1 cellular context compared by ENCODE assay signal in the genomic region with DNA sequence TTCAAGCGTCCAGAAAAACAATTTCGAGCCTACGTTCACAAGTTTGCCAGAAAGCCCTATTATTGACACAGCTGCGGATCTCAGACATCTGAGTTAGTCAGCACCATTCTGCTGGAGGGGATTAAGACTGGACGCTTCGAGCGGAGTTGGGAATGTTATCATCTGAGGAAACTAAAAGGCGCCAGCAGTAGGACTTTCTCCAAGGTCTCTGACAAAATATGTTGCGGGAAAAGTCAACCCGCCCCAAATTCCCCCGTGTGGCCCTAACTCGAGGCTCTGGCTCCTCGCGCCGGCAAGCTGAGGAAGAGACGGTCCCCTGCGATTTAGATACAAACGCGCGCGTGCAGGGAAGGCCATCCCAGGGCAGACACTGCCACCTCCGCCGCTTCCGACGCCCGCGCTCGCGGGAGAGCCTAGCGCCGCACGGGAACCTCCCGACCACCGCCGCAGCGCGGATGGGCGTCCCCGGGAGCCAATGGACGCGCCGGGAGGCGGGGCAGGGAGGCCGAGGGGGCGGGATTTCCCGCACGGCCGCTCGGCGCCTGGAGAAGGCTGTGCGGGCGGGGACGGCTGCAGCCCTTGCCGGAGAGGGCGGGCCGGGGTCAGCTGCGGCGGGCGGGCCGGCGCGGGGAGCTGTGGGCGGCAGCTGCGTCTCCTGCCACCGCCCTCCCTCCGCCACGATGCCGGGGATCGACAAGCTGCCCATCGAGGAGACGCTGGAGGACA.
TF ChIP-seq lines count a peak whose summit lies in the region.

A gene with protein sequence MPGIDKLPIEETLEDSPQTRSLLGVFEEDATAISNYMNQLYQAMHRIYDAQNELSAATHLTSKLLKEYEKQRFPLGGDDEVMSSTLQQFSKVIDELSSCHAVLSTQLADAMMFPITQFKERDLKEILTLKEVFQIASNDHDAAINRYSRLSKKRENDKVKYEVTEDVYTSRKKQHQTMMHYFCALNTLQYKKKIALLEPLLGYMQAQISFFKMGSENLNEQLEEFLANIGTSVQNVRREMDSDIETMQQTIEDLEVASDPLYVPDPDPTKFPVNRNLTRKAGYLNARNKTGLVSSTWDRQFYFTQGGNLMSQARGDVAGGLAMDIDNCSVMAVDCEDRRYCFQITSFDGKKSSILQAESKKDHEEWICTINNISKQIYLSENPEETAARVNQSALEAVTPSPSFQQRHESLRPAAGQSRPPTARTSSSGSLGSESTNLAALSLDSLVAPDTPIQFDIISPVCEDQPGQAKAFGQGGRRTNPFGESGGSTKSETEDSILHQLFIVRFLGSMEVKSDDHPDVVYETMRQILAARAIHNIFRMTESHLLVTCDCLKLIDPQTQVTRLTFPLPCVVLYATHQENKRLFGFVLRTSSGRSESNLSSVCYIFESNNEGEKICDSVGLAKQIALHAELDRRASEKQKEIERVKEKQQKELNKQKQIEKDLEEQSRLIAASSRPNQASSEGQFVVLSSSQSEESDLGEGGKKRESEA (plus strand): TSS at position 526 of the 726 bp plus-strand sequence. CDS start 155 bp downstream, at position 681.

TF ChIP-seq in HepG2, 621 proteins besides CTCF, POLR2A, EP300 and RAD21 (continued from another document and continues in another):
- TF ChIP-seq HNRNPLL (IDR thresholded peaks at IDR 0.05; ENCODE audit: low read depth, low read length, poor library complexity, severe bottlenecking): peak; percentile 90
- TF ChIP-seq ZSCAN12 (CRISPR knock-in tag; IDR thresholded peaks at IDR 0.05): no peak
- TF ChIP-seq EED (CRISPR knock-in tag; IDR thresholded peaks at IDR 0.05): peak; percentile 88; the same call in 1 of the 2 replicates
- TF ChIP-seq MIER2 (CRISPR knock-in tag; IDR thresholded peaks at IDR 0.05): 0 out of 2 replicates have a peak, but pooled peaks have one; percentile 14
- TF ChIP-seq ZNF329 (CRISPR knock-in tag; IDR thresholded peaks at IDR 0.05; ENCODE audit: low read depth): no peak
- peak; percentile 95 for TF ChIP-seq ZNF230 (CRISPR knock-in tag; IDR thresholded peaks at IDR 0.05)
- TF ChIP-seq, protein P1, sequence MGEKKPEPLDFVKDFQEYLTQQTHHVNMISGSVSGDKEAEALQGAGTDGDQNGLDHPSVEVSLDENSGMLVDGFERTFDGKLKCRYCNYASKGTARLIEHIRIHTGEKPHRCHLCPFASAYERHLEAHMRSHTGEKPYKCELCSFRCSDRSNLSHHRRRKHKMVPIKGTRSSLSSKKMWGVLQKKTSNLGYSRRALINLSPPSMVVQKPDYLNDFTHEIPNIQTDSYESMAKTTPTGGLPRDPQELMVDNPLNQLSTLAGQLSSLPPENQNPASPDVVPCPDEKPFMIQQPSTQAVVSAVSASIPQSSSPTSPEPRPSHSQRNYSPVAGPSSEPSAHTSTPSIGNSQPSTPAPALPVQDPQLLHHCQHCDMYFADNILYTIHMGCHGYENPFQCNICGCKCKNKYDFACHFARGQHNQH (CRISPR knock-in tag; IDR thresholded peaks at IDR 0.05): peak; percentile 83
- TF ChIP-seq, protein P2, sequence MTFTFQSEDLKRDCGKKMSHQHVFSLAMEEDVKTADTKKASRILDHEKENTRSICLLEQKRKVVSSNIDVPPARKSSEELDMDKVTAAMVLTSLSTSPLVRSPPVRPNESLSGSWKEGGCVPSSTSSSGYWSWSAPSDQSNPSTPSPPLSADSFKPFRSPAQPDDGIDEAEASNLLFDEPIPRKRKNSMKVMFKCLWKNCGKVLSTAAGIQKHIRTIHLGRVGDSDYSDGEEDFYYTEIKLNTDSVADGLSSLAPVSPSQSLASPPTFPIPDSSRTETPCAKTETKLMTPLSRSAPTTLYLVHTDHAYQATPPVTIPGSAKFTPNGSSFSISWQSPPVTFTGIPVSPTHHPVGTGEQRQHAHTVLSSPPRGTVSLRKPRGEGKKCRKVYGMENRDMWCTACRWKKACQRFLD (CRISPR knock-in tag; IDR thresholded peaks at IDR 0.05; ENCODE audit: borderline replicate concordance): peak; percentile 81; the same call in 1 of the 2 replicates
- TF ChIP-seq ARNTL (CRISPR knock-in tag; IDR thresholded peaks at IDR 0.05): peak; percentile 71; the same call in 1 of the 2 replicates
- TF ChIP-seq NFE2L1 (CRISPR knock-in tag; IDR thresholded peaks at IDR 0.05; ENCODE audit: borderline replicate concordance): no peak
- TF ChIP-seq ZNF577 (CRISPR knock-in tag; IDR thresholded peaks at IDR 0.05; ENCODE audit: borderline replicate concordance, low read depth): no peak
- peak; percentile 91 for TF ChIP-seq SP4 (CRISPR knock-in tag; IDR thresholded peaks at IDR 0.05)
- no peak for TF ChIP-seq ZNF7 (CRISPR knock-in tag; IDR thresholded peaks at IDR 0.05)
- 0 out of 2 replicates have a peak, but pooled peaks have one; percentile 47 for TF ChIP-seq ARHGAP35 (CRISPR knock-in tag; IDR thresholded peaks at IDR 0.05; ENCODE audit: borderline replicate concordance)
- TF ChIP-seq ZNF570 (CRISPR knock-in tag; IDR thresholded peaks at IDR 0.05; ENCODE audit: borderline replicate concordance): no peak
- no peak for TF ChIP-seq NPAS2 (CRISPR knock-in tag; IDR thresholded peaks at IDR 0.05; ENCODE audit: borderline replicate concordance)
- 0 out of 2 replicates have a peak, but pooled peaks have one; percentile 21 for TF ChIP-seq ZC3H13 (CRISPR knock-in tag; IDR thresholded peaks at IDR 0.05)
- TF ChIP-seq ZNF143 (CRISPR knock-in tag; IDR thresholded peaks at IDR 0.05): peak; percentile 35; the same call in 1 of the 2 replicates
- peak; percentile 58; the same call in 1 of the 2 replicates for TF ChIP-seq ZNF878 (CRISPR knock-in tag; IDR thresholded peaks at IDR 0.05)
- TF ChIP-seq SNAPC2 (CRISPR knock-in tag; IDR thresholded peaks at IDR 0.05): 0 out of 2 replicates have a peak, but pooled peaks have one; percentile 33
- no peak for TF ChIP-seq JUN (CRISPR knock-in tag; IDR thresholded peaks at IDR 0.05)
- TF ChIP-seq HNRNPH1 (optimal IDR thresholded peaks at IDR 0.05; ENCODE audit: low read depth, low read length): no peak
- TF ChIP-seq SMYD3 (CRISPR knock-in tag; IDR thresholded peaks at IDR 0.05): peak; percentile 65; the same call in 1 of the 2 replicates
- TF ChIP-seq, protein P3, sequence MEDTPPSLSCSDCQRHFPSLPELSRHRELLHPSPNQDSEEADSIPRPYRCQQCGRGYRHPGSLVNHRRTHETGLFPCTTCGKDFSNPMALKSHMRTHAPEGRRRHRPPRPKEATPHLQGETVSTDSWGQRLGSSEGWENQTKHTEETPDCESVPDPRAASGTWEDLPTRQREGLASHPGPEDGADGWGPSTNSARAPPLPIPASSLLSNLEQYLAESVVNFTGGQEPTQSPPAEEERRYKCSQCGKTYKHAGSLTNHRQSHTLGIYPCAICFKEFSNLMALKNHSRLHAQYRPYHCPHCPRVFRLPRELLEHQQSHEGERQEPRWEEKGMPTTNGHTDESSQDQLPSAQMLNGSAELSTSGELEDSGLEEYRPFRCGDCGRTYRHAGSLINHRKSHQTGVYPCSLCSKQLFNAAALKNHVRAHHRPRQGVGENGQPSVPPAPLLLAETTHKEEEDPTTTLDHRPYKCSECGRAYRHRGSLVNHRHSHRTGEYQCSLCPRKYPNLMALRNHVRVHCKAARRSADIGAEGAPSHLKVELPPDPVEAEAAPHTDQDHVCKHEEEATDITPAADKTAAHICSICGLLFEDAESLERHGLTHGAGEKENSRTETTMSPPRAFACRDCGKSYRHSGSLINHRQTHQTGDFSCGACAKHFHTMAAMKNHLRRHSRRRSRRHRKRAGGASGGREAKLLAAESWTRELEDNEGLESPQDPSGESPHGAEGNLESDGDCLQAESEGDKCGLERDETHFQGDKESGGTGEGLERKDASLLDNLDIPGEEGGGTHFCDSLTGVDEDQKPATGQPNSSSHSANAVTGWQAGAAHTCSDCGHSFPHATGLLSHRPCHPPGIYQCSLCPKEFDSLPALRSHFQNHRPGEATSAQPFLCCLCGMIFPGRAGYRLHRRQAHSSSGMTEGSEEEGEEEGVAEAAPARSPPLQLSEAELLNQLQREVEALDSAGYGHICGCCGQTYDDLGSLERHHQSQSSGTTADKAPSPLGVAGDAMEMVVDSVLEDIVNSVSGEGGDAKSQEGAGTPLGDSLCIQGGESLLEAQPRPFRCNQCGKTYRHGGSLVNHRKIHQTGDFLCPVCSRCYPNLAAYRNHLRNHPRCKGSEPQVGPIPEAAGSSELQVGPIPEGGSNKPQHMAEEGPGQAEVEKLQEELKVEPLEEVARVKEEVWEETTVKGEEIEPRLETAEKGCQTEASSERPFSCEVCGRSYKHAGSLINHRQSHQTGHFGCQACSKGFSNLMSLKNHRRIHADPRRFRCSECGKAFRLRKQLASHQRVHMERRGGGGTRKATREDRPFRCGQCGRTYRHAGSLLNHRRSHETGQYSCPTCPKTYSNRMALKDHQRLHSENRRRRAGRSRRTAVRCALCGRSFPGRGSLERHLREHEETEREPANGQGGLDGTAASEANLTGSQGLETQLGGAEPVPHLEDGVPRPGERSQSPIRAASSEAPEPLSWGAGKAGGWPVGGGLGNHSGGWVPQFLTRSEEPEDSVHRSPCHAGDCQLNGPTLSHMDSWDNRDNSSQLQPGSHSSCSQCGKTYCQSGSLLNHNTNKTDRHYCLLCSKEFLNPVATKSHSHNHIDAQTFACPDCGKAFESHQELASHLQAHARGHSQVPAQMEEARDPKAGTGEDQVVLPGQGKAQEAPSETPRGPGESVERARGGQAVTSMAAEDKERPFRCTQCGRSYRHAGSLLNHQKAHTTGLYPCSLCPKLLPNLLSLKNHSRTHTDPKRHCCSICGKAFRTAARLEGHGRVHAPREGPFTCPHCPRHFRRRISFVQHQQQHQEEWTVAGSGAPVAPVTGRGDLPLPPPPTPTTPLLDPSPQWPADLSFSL (CRISPR knock-in tag; IDR thresholded peaks at IDR 0.05): no peak
- TF ChIP-seq RFX1 (IDR thresholded peaks at IDR 0.05): no peak
- peak; percentile 68; the same call in 1 of the 2 replicates for TF ChIP-seq KLF11 (CRISPR knock-in tag; IDR thresholded peaks at IDR 0.05)
- peak; percentile 63 for TF ChIP-seq SKI (IDR thresholded peaks at IDR 0.05; ENCODE audit: partially characterized antibody)
- TF ChIP-seq, protein P4, sequence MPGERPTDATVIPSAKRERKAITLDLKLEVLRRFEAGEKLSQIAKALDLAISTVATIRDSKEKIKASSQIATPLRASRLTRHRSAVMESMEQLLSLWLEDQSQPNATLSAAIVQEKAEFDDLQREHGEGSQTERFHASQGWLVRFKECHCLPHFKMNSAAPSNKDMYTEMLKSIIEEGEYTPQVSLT (CRISPR knock-in tag; IDR thresholded peaks at IDR 0.05; ENCODE audit: borderline replicate concordance, low read depth): peak; percentile 19; the same call in 1 of the 2 replicates
- TF ChIP-seq, protein P5, sequence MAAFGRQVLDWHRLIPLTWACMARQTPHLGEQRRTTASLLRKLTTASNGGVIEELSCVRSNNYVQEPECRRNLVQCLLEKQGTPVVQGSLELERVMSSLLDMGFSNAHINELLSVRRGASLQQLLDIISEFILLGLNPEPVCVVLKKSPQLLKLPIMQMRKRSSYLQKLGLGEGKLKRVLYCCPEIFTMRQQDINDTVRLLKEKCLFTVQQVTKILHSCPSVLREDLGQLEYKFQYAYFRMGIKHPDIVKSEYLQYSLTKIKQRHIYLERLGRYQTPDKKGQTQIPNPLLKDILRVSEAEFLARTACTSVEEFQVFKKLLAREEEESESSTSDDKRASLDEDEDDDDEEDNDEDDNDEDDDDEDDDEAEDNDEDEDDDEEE (CRISPR knock-in tag; IDR thresholded peaks at IDR 0.05): peak; percentile 42; the same call in 1 of the 2 replicates
- no peak for TF ChIP-seq U2AF1 (optimal IDR thresholded peaks at IDR 0.05; ENCODE audit: low read depth, low read length)
- peak; percentile 91 for TF ChIP-seq SP5 (CRISPR knock-in tag; IDR thresholded peaks at IDR 0.05; ENCODE audit: borderline replicate concordance, low read depth)
- TF ChIP-seq STAT5B (CRISPR knock-in tag; IDR thresholded peaks at IDR 0.05): peak; percentile 44; the same call in 1 of the 2 replicates
- peak; percentile 86 for TF ChIP-seq ZFP36L1 (CRISPR knock-in tag; IDR thresholded peaks at IDR 0.05)
- 0 out of 2 replicates have a peak, but pooled peaks have one; percentile 32 for TF ChIP-seq ZNF446 (CRISPR knock-in tag; IDR thresholded peaks at IDR 0.05)
- TF ChIP-seq TMF1 (CRISPR knock-in tag; IDR thresholded peaks at IDR 0.05; ENCODE audit: low read depth): peak; percentile 92
- peak; percentile 85; the same call in 1 of the 2 replicates for TF ChIP-seq BORCS8-MEF2B (CRISPR knock-in tag; IDR thresholded peaks at IDR 0.05)
- peak; percentile 83 for TF ChIP-seq HNRNPK (IDR thresholded peaks at IDR 0.05; ENCODE audit: low read depth, low read length, poor library complexity, severe bottlenecking)
- peak; percentile 80 for TF ChIP-seq KMT2B (CRISPR knock-in tag; IDR thresholded peaks at IDR 0.05)
- TF ChIP-seq MAZ (IDR thresholded peaks at IDR 0.05; ENCODE audit: borderline replicate concordance, low read depth, low read length): no peak
- peak; percentile 88 for TF ChIP-seq MAZ (CRISPR knock-in tag; IDR thresholded peaks at IDR 0.05; ENCODE audit: low read depth)
- peak; percentile 86 for TF ChIP-seq POLR2G (IDR thresholded peaks at IDR 0.05; ENCODE audit: low read depth, low read length)
- TF ChIP-seq, protein P6, sequence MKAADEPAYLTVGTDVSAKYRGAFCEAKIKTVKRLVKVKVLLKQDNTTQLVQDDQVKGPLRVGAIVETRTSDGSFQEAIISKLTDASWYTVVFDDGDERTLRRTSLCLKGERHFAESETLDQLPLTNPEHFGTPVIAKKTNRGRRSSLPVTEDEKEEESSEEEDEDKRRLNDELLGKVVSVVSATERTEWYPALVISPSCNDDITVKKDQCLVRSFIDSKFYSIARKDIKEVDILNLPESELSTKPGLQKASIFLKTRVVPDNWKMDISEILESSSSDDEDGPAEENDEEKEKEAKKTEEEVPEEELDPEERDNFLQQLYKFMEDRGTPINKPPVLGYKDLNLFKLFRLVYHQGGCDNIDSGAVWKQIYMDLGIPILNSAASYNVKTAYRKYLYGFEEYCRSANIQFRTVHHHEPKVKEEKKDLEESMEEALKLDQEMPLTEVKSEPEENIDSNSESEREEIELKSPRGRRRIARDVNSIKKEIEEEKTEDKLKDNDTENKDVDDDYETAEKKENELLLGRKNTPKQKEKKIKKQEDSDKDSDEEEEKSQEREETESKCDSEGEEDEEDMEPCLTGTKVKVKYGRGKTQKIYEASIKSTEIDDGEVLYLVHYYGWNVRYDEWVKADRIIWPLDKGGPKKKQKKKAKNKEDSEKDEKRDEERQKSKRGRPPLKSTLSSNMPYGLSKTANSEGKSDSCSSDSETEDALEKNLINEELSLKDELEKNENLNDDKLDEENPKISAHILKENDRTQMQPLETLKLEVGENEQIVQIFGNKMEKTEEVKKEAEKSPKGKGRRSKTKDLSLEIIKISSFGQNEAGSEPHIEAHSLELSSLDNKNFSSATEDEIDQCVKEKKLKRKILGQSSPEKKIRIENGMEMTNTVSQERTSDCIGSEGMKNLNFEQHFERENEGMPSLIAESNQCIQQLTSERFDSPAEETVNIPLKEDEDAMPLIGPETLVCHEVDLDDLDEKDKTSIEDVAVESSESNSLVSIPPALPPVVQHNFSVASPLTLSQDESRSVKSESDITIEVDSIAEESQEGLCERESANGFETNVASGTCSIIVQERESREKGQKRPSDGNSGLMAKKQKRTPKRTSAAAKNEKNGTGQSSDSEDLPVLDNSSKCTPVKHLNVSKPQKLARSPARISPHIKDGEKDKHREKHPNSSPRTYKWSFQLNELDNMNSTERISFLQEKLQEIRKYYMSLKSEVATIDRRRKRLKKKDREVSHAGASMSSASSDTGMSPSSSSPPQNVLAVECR (CRISPR knock-in tag; IDR thresholded peaks at IDR 0.05; ENCODE audit: borderline replicate concordance): peak; percentile 78; the same call in 1 of the 2 replicates
